Comparison of ENCODE assay signal across 8 cellular contexts in genomic region chr13:97367016-97367415, GRCh38.
DNase-seq lines count a peak whose midpoint lies in the region; ATAC-seq and TF ChIP-seq lines count a peak whose summit lies in the region.

No MANE protein-coding gene starts in this region.

- no peak for TF ChIP-seq CTCF in gastroesophageal sphincter (IDR thresholded peaks at IDR 0.05)

- DNase-seq in OCI-M1 (lab: John Stamatoyannopoulos, UW), result peak; percentile 77
- DNase-seq in stromal cell of bone marrow (ENCODE audit: low read depth), result peak; percentile 51
- DNase-seq in ureter (ENCODE audit: low spot score), result no peak
- DNase-seq in NOMO-1 treated with dmso at 0.1 percent for 144 hours (lab: John Stamatoyannopoulos, UW; ENCODE audit: unreplicated experiment), result no peak
- no peak for DNase-seq in SHP77 (lab: John Stamatoyannopoulos, UW)

- no peak overlapping the region for H3K4me3 ChIP-seq in gastroesophageal sphincter

- H3K27ac ChIP-seq in gastroesophageal sphincter, result peak overlapping the region in 1 of 4 donors; percentile 26

- no peak for TF ChIP-seq POLR2A in gastroesophageal sphincter (IDR thresholded peaks at IDR 0.05)

- no peaks in the 10 kb centered on the region for H3K27me3 ChIP-seq in gastroesophageal sphincter

- no peaks in the 10 kb centered on the region for H3K9me3 ChIP-seq in gastroesophageal sphincter

- 80 to 82% methylated on average over 5 to 7 of the region's 7 CpGs for WGBS in gastroesophageal sphincter (ENCODE audit: low coverage in 1 of 2), 2 donors

- peaks cover 0 to 35% (median 7%) of the 10 kb centered on the region in 3 donors for H3K4me1 ChIP-seq in gastroesophageal sphincter

- no peak for TF ChIP-seq EP300 in gastroesophageal sphincter (IDR thresholded peaks at IDR 0.05)

- H3K36me3 ChIP-seq in gastroesophageal sphincter, result peaks cover 0 to 54% of the 10 kb centered on the region in 2 donors

- ATAC-seq in GM21529 (IDR thresholded peaks at IDR 0.05; ENCODE audit: unreplicated experiment) (peak; percentile 47), gastroesophageal sphincter (peak; percentile 34), HG03439 (IDR thresholded peaks at IDR 0.05; ENCODE audit: unreplicated experiment) (no peak)

Comparison
In these comparisons a context has a peak if more than half of its experiments do, and no peak if none do; other contexts are left out.
1. DNase-seq: peak in OCI-M1 (single experiment) and stromal cell of bone marrow (single experiment); none in ureter (single experiment), NOMO-1 treated with dmso at 0.1 percent for 144 hours (single experiment) and SHP77 (0 of 2).